9 cellular contexts compared by ENCODE assay signal in genomic region chr9:125932012-125932411, GRCh38.
A peak's percentile ranks its signal among the peaks of the same experiment; 100 is the strongest.
DNase-seq lines count a peak whose midpoint lies in the region; ATAC-seq and TF ChIP-seq lines count a peak whose summit lies in the region.
"Had no signal": no experiment of that assay in that cellular context is flagged by ENCODE, and none has a peak within 500 bp of the region (broad histone marks: within the 10 kb centered on the region; RNA-seq: fewer than 3 reads in every experiment).

No MANE protein-coding gene starts in this region.

- H3K9me3 ChIP-seq in HCT116 (ENCODE audit: control insufficient read depth in 1 of 2, insufficient read depth in 1 of 2, low read depth in 1 of 2, low read length in 2 of 2), result no peaks in the 10 kb centered on the region
- H3K9me3 ChIP-seq in gastroesophageal sphincter, result no peaks in the 10 kb centered on the region
- no peaks in the 10 kb centered on the region for H3K9me3 ChIP-seq in skeletal muscle satellite cell (replicated peaks; ENCODE audit: low read length)
- H3K9me3 ChIP-seq in Peyer's patch, result no peaks in the 10 kb centered on the region
- H3K9me3 ChIP-seq: ascending aorta had no signal

- no peak for TF ChIP-seq EP300 in gastroesophageal sphincter (IDR thresholded peaks at IDR 0.05)

- no peak overlapping the region for H2AFZ ChIP-seq in HCT116 (ENCODE audit: low read depth, low read length, poor library complexity, severe bottlenecking)

- H3K36me3 ChIP-seq in HCT116 (ENCODE audit: control insufficient read depth in 1 of 2, insufficient read depth in 2 of 2, low read length in 2 of 2), result no peaks in the 10 kb centered on the region
- H3K36me3 ChIP-seq in gastroesophageal sphincter, result peaks cover 0 to 21% of the 10 kb centered on the region in 2 donors
- H3K36me3 ChIP-seq in skeletal muscle satellite cell (ENCODE audit: insufficient read depth, low read length), result peaks cover 13% of the 10 kb centered on the region
- H3K36me3 ChIP-seq in Peyer's patch, result no peaks in the 10 kb centered on the region

- H3K4me1 ChIP-seq in HCT116 (ENCODE audit: control insufficient read depth in 1 of 2, insufficient read depth in 2 of 2, low read length in 2 of 2), result peaks cover 8 to 14% of the 10 kb centered on the region in 2 experiments
- H3K4me1 ChIP-seq in gastroesophageal sphincter, result peaks cover 0 to 9% (median 0%) of the 10 kb centered on the region in 3 donors
- H3K4me1 ChIP-seq in skeletal muscle satellite cell (ENCODE audit: control insufficient read depth, insufficient read depth, low read length), result peaks cover 15% of the 10 kb centered on the region
- no peaks in the 10 kb centered on the region for H3K4me1 ChIP-seq in Peyer's patch
- H3K4me1 ChIP-seq: ascending aorta had no signal

- H3K9ac ChIP-seq in HCT116 (ENCODE audit: low read length) (no peak overlapping the region), skeletal muscle satellite cell (ENCODE audit: low read depth, low read length) (peak overlapping the region; percentile 27)

- no TSS peak for BruUV-seq in HCT116 (replicated peaks; lab: Mats Ljungman, UMichigan)

- TF ChIP-seq CTCF in HCT116 (IDR thresholded peaks at IDR 0.05 in 2 of 3, conservative IDR thresholded peaks at IDR 0.05 in 1 of 3; ENCODE audit: borderline replicate concordance in 1 of 3, insufficient read depth in 1 of 3, low read depth in 2 of 3, low read length in 2 of 3) (no peak), gastroesophageal sphincter (IDR thresholded peaks at IDR 0.05) (no peak), Peyer's patch (IDR thresholded peaks at IDR 0.05) (no peak)

- no peak for TF ChIP-seq RAD21 in HCT116 (IDR thresholded peaks at IDR 0.05; ENCODE audit: low read depth)

- RAD21 ChIA-PET in HCT116 (lab: Charles Lee; ENCODE audit: low non-redundant PET in 1 of 2, low total read pairs in 2 of 2, uncharacterized antibody in 2 of 2, unreplicated experiment in 2 of 2), result no interaction called here

- H3K27me3 ChIP-seq in HCT116 (ENCODE audit: insufficient read depth, low read length), result no peaks in the 10 kb centered on the region
- no peaks in the 10 kb centered on the region for H3K27me3 ChIP-seq in gastroesophageal sphincter
- no peaks in the 10 kb centered on the region for H3K27me3 ChIP-seq in skeletal muscle satellite cell (ENCODE audit: control insufficient read depth, insufficient read depth, low read length)
- no peaks in the 10 kb centered on the region for H3K27me3 ChIP-seq in Peyer's patch
- H3K27me3 ChIP-seq: ascending aorta had no signal

- intact Hi-C loops in HCT116 (cut with micrococcal nuclease), result no loop called here

- ATAC-seq in HCT116, result peak; percentile 88
- ATAC-seq in SK-N-SH treated with all-trans-retinoic acid at 6 μM for 48 hours, result peak; percentile 92
- ATAC-seq in gastroesophageal sphincter, result peak; percentile 57
- no peak for ATAC-seq in HG03097 (IDR thresholded peaks at IDR 0.05; ENCODE audit: low FRiP score, unreplicated experiment)
- ATAC-seq in activated CD4-positive, CD25-positive, alpha-beta regulatory T cell treated with anti-CD3 and anti-CD28 coated beads, Interleukin-2, amount 50 U/mL, for 24 hours, result no peak

- H3K79me2 ChIP-seq in HCT116 (ENCODE audit: insufficient read depth, low read length), result no peaks in the 10 kb centered on the region

- H3K9me2 ChIP-seq in HCT116 (ENCODE audit: insufficient read depth), result no peaks in the 10 kb centered on the region

- H3K4me2 ChIP-seq in HCT116 (ENCODE audit: low read length) (peak overlapping the region; percentile 35), skeletal muscle satellite cell (ENCODE audit: low read length) (peak overlapping the region; percentile 49)

- WGBS in gastroesophageal sphincter (ENCODE audit: low coverage in 1 of 2), 2 donors, result 27 to 37% methylated on average over 4 to 5 of the region's 5 CpGs

- CTCF ChIA-PET in HCT116 (lab: Charles Lee), result no interaction called here

- H3K4me3 ChIP-seq in HCT116 (replicated peaks in 1 of 2; ENCODE audit: low read depth in 1 of 2, low read length in 2 of 2) (no peak overlapping the region), gastroesophageal sphincter (no peak overlapping the region), skeletal muscle satellite cell (ENCODE audit: low read length) (no peak overlapping the region), Peyer's patch (no peak overlapping the region)
- H3K4me3 ChIP-seq: ascending aorta had no signal

- H3K27ac ChIP-seq in HCT116 (ENCODE audit: low read depth, low read length) (no peak overlapping the region), gastroesophageal sphincter (no peak overlapping the region), Peyer's patch (peak overlapping the region in 1 of 4 donors; percentile 4)
- H3K27ac ChIP-seq: ascending aorta had no signal

- POLR2A ChIA-PET in HCT116 (lab: Charles Lee), result no interaction called here

- peak; percentile 81 for DNase-seq in HCT116 (ENCODE audit: low read depth, low spot score)
- DNase-seq in Peyer's patch, result no peak
- no peak for DNase-seq in activated CD4-positive, CD25-positive, alpha-beta regulatory T cell (lab: John Stamatoyannopoulos, UW)

- no peaks in the 10 kb centered on the region for H4K20me1 ChIP-seq in HCT116 (ENCODE audit: insufficient read depth)

- TF ChIP-seq POLR2A in HCT116 (IDR thresholded peaks at IDR 0.05; ENCODE audit: borderline replicate concordance, extremely low read depth, insufficient read depth, insufficient read length) (no peak), gastroesophageal sphincter (IDR thresholded peaks at IDR 0.05) (no peak), Peyer's patch (IDR thresholded peaks at IDR 0.05) (no peak)

TF ChIP-seq in HCT116, 20 proteins besides CTCF, POLR2A, EP300 and RAD21:
- TF ChIP-seq FOSL1 (IDR thresholded peaks at IDR 0.05; ENCODE audit: low read depth) (peak; percentile 82), ZNF274 (IDR thresholded peaks at IDR 0.05; ENCODE audit: low read depth, low read length) (no peak), CEBPB (IDR thresholded peaks at IDR 0.05; ENCODE audit: low read depth) (peak; percentile 38; the same call in 1 of the 2 replicates), JUND (IDR thresholded peaks at IDR 0.05) (peak; percentile 82), SP1 (IDR thresholded peaks at IDR 0.05; ENCODE audit: low read depth) (peak; percentile 69), POLR2AphosphoS5 (IDR thresholded peaks at IDR 0.05; ENCODE audit: low read depth, low read length) (peak; percentile 31; the same call in 1 of the 2 replicates), SIN3A (IDR thresholded peaks at IDR 0.05; ENCODE audit: low read depth) (peak; percentile 42; the same call in 1 of the 2 replicates), ATF3 (IDR thresholded peaks at IDR 0.05) (no peak), TCF7L2 (IDR thresholded peaks at IDR 0.05; ENCODE audit: borderline replicate concordance, extremely low read depth, insufficient read depth, insufficient read length) (peak; percentile 8)

TF ChIP-seq in SK-N-SH treated with all-trans-retinoic acid at 6 μM for 48 hours, 23 proteins besides CTCF, POLR2A, EP300 and RAD21 (continues in another document):
- peak; percentile 88 for TF ChIP-seq ZC3H10 (CRISPR knock-in tag; IDR thresholded peaks at IDR 0.05)
- no peak for TF ChIP-seq RARB (CRISPR knock-in tag; IDR thresholded peaks at IDR 0.05)
- TF ChIP-seq TCF4 (CRISPR knock-in tag; IDR thresholded peaks at IDR 0.05; ENCODE audit: borderline replicate concordance), result no peak
- no peak for TF ChIP-seq ZNF565 (CRISPR knock-in tag; conservative IDR thresholded peaks at IDR 0.05; ENCODE audit: low read depth)
- no peak for TF ChIP-seq OSR1 (CRISPR knock-in tag; IDR thresholded peaks at IDR 0.05)
- no peak for TF ChIP-seq CSDC2 (CRISPR knock-in tag; IDR thresholded peaks at IDR 0.05)
- TF ChIP-seq ARNTL (CRISPR knock-in tag; IDR thresholded peaks at IDR 0.05; ENCODE audit: borderline replicate concordance, low read depth), result no peak
- TF ChIP-seq PPARA (CRISPR knock-in tag; IDR thresholded peaks at IDR 0.05; ENCODE audit: borderline replicate concordance), result no peak
- TF ChIP-seq, protein P1, sequence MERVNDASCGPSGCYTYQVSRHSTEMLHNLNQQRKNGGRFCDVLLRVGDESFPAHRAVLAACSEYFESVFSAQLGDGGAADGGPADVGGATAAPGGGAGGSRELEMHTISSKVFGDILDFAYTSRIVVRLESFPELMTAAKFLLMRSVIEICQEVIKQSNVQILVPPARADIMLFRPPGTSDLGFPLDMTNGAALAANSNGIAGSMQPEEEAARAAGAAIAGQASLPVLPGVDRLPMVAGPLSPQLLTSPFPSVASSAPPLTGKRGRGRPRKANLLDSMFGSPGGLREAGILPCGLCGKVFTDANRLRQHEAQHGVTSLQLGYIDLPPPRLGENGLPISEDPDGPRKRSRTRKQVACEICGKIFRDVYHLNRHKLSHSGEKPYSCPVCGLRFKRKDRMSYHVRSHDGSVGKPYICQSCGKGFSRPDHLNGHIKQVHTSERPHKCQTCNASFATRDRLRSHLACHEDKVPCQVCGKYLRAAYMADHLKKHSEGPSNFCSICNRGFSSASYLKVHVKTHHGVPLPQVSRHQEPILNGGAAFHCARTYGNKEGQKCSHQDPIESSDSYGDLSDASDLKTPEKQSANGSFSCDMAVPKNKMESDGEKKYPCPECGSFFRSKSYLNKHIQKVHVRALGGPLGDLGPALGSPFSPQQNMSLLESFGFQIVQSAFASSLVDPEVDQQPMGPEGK (CRISPR knock-in tag; IDR thresholded peaks at IDR 0.05; ENCODE audit: borderline replicate concordance), result no peak
- TF ChIP-seq ZNF8 (CRISPR knock-in tag; IDR thresholded peaks at IDR 0.05), result no peak
- TF ChIP-seq ISL1 (CRISPR knock-in tag; IDR thresholded peaks at IDR 0.05), result peak; percentile 42
- TF ChIP-seq ESRRG (CRISPR knock-in tag; IDR thresholded peaks at IDR 0.05), result no peak
- TF ChIP-seq, protein P2, sequence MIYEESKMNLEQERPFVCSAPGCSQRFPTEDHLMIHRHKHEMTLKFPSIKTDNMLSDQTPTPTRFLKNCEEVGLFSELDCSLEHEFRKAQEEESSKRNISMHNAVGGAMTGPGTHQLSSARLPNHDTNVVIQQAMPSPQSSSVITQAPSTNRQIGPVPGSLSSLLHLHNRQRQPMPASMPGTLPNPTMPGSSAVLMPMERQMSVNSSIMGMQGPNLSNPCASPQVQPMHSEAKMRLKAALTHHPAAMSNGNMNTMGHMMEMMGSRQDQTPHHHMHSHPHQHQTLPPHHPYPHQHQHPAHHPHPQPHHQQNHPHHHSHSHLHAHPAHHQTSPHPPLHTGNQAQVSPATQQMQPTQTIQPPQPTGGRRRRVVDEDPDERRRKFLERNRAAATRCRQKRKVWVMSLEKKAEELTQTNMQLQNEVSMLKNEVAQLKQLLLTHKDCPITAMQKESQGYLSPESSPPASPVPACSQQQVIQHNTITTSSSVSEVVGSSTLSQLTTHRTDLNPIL (CRISPR knock-in tag; IDR thresholded peaks at IDR 0.05; ENCODE audit: low read depth), result no peak
- TF ChIP-seq ZFP3 (CRISPR knock-in tag; IDR thresholded peaks at IDR 0.05), result no peak

Comparison
In these comparisons a context has a peak if more than half of its experiments do, and no peak if none do; other contexts are left out.
1. ATAC-seq: peak in HCT116 (single experiment), SK-N-SH treated with all-trans-retinoic acid at 6 μM for 48 hours (single experiment) and gastroesophageal sphincter (single experiment); none in HG03097 (single experiment) and activated CD4-positive, CD25-positive, alpha-beta regulatory T cell treated with anti-CD3 and anti-CD28 coated beads, Interleukin-2, amount 50 U/mL, for 24 hours (0 of 2).